Comparison of ENCODE assay signal across 24 cellular contexts in genomic region chr16:47956881-47957280, GRCh38.
"Had no signal": no experiment of that assay in that cellular context is flagged by ENCODE, and none has a peak within 500 bp of the region (broad histone marks: within the 10 kb centered on the region; RNA-seq: fewer than 3 reads in every experiment).

No MANE protein-coding gene starts in this region.

- H3K36me3 Mint-ChIP-seq: activated naive CD8-positive, alpha-beta T cell; WTC11 had no signal

- DNase-seq: activated CD4-positive, alpha-beta T cell treated with anti-CD3 and anti-CD28 coated beads for 48 hours; activated CD4-positive, alpha-beta T cell treated with anti-CD3 and anti-CD28 coated beads, Interleukin-2, amount 50 U/mL, for 4 hours; activated CD4-positive, CD25-positive, alpha-beta regulatory T cell treated with anti-CD3 and anti-CD28 coated beads, Interleukin-2, amount 50 U/mL, for 72 hours; activated gamma-delta T cell; activated naive CD4-positive, alpha-beta T cell treated with anti-CD3 and anti-CD28 coated beads for 36 hours; activated T-cell treated with anti-CD3 and anti-CD28 coated beads, Interleukin-2, amount 50 U/mL, for 48 hours; amygdala; brain microvascular endothelial cell; cerebellar nuclear complex; Kasumi-1; NCI-H1105 treated with DMSO at 0.1 percent for 48 hours; NCI-H1436 treated with DMSO at 0.1 percent for 48 hours; NCI-H187; NCI-H2081; NCI-H2171 treated with DMSO at 0.1 percent for 48 hours; NCI-H446; PC-3; SHP77 treated with DMSO at 0.1 percent for 48 hours; T-helper 17 cell; T-helper 9 cell had no signal

- H3K9me3 Mint-ChIP-seq: activated naive CD4-positive, alpha-beta T cell treated with anti-CD3 and anti-CD28 coated beads for 36 hours; activated T-helper 17 cell treated with anti-CD3 and anti-CD28 coated beads, Interleukin-2, amount 50 U/mL, for 72 hours; WTC11 had no signal

- H3K4me1 Mint-ChIP-seq: activated T-helper 17 cell treated with anti-CD3 and anti-CD28 coated beads, Interleukin-2, amount 50 U/mL, for 72 hours; T-helper 17 cell had no signal

- H3K27ac Mint-ChIP-seq: activated naive CD4-positive, alpha-beta T cell treated with anti-CD3 and anti-CD28 coated beads for 36 hours; activated naive CD8-positive, alpha-beta T cell; activated T-helper 17 cell treated with anti-CD3 and anti-CD28 coated beads, Interleukin-2, amount 50 U/mL, for 72 hours; T-helper 17 cell; WTC11 had no signal

- H3K4me3 Mint-ChIP-seq: activated naive CD4-positive, alpha-beta T cell treated with anti-CD3 and anti-CD28 coated beads for 36 hours; activated naive CD8-positive, alpha-beta T cell; activated T-helper 17 cell treated with anti-CD3 and anti-CD28 coated beads, Interleukin-2, amount 50 U/mL, for 72 hours; T-helper 17 cell; WTC11 had no signal

- ATAC-seq: activated T-helper 17 cell treated with anti-CD3 and anti-CD28 coated beads, Interleukin-2, amount 50 U/mL, for 72 hours; K562; PC-3; T-helper 17 cell; WTC11 had no signal
